1 cellular context compared by ENCODE assay signal in the genomic region with DNA sequence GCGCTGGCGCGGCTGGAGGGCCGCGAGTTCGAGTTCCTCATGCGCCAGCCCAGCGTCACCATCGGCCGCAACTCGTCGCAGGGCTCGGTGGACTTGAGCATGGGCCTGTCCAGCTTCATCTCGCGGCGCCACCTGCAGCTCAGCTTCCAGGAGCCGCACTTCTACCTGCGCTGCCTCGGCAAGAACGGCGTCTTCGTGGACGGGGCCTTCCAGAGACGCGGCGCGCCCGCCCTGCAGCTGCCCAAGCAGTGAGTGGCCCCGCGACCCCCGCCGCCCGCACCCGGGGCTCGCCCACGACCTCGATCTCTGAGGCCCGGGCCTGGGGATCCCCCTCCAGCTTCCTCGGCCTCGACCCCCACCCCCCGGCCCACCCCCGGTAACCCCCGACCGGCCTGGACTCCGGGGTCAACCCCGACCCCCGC.
A peak's percentile ranks its signal among the peaks of the same experiment; 100 is the strongest.
TF ChIP-seq lines count a peak whose summit lies in the region.

No MANE protein-coding gene starts in this region.

TF ChIP-seq in H1, 55 proteins besides CTCF, POLR2A, EP300 and RAD21 (continued from another document):
- TF ChIP-seq KDM4A (IDR thresholded peaks at IDR 0.05; ENCODE audit: low read depth, low read length, severe bottlenecking) = peak; percentile 15
